Comparison of ENCODE assay signal across 1 cellular context in the genomic region with DNA sequence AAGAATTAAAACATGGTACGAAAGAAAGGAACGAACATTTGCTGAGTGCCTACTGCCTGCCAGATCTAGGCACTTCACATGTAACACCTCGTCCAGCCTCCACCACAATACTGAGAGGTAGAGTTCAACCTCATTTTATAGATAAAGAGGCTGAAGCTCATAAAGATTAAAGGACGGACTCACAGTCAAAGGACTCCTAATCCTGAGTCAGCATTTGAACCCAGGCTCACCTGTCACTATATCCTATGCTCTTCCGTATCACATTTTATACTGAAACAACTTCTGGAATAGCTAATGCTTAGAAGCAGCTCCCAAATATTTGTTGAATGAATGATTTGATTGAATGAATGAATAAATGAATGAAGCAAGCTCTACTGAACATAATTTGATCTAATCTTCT.
TF ChIP-seq lines count a peak whose summit lies in the region.

No MANE protein-coding gene starts in this region.

TF ChIP-seq in GM23338, 12 proteins besides CTCF, POLR2A, EP300 and RAD21 (continued from another document):
- TF ChIP-seq EZH2phosphoT487 (IDR thresholded peaks at IDR 0.05; ENCODE audit: unreplicated experiment) (no peak), ZNF331 (CRISPR knock-in tag; IDR thresholded peaks at IDR 0.05; ENCODE audit: low read depth) (no peak)
